Comparison of ENCODE assay signal across 13 cellular contexts in the genomic region with DNA sequence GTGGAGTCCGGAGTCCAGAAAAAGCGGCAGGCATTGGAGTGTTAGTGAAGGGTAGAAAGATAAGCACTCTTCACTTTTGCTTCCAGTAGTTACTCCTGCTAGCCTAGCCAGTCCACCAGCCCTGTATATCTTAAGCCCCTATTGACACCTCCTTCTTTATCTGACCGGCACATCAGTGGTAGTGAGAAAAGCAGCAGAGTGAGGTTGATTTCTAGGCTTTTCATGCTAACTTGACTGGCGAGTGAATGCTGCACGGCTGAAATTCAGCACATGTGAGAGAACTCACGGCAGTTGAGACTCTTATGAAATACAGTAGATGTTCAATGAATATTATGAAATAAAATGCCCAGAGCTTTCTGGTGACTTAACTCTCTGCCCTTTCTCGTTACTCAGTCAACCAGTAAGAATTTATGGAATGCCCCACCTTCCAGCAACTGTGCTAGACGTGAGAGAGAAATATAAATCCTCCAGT.
DNase-seq lines count a peak whose midpoint lies in the region; ATAC-seq and TF ChIP-seq lines count a peak whose summit lies in the region.
"Had no signal": no experiment of that assay in that cellular context is flagged by ENCODE, and none has a peak within 500 bp of the region (broad histone marks: within the 10 kb centered on the region; RNA-seq: fewer than 3 reads in every experiment).

No MANE protein-coding gene starts in this region.

- DNase-seq in EH (ENCODE audit: low read depth), result peak; percentile 72
- peak; percentile 92 for DNase-seq in NCI-H226
- peak; percentile 6 to 40 for DNase-seq in erythroblast (lab: John Stamatoyannopoulos, UW)
- DNase-seq in omental fat pad (ENCODE audit: low spot score), result no peak
- DNase-seq in spleen, result no peak
- DNase-seq in DMS153 treated with DMSO at 0.1 percent for 48 hours (lab: John Stamatoyannopoulos, UW; ENCODE audit: unreplicated experiment), result no peak
- DNase-seq in DMS 273 (lab: John Stamatoyannopoulos, UW; ENCODE audit: unreplicated experiment), result no peak
- no peak for DNase-seq in amygdala (lab: John Stamatoyannopoulos, UW)
- DNase-seq: activated naive CD4-positive, alpha-beta T cell treated with anti-CD3 and anti-CD28 coated beads, Interleukin-2, amount 10 ng/mL, durations not matched to agents 7 days and 5 days; DMS153; NCI-H187 had no signal

- H3K27me3 ChIP-seq in spleen (replicated peaks in 1 of 7), result no peaks in the 10 kb centered on the region

- H3K4me1 ChIP-seq in spleen, result peaks cover 0 to 15% (median 0%) of the 10 kb centered on the region in 6 donors

- peak; percentile 78 for ATAC-seq in omental fat pad (ENCODE audit: low FRiP score)
- ATAC-seq: stimulated activated memory B cell treated with anti-CD40 and anti-IgM and Interleukin-4, amounts not matched to agents 10 μg/mL and 1 μg/mL and 100 μg/mL, for 72 hours had no signal

- TF ChIP-seq CTCF in omental fat pad (IDR thresholded peaks at IDR 0.05) (no peak), spleen (IDR thresholded peaks at IDR 0.05 in 8 of 11, conservative IDR thresholded peaks at IDR 0.05 in 3 of 11) (no peak)

- WGBS in spleen, 5 donors, result 80 to 93% (median 82%) methylated on average over 8 of the region's 8 CpGs

- no peaks in the 10 kb centered on the region for H3K36me3 ChIP-seq in spleen

- H3K4me3 ChIP-seq in spleen, result no peak overlapping the region
- H3K4me3 ChIP-seq: lung had no signal

- no peaks in the 10 kb centered on the region for H3K9me3 ChIP-seq in spleen

- intact Hi-C loops in spleen (cut with DNase I; ENCODE audit: low total_unique reads), result no loop called here

- TF ChIP-seq POLR2A in erythroblast (IDR thresholded peaks at IDR 0.05; ENCODE audit: low read length) (no peak), spleen (IDR thresholded peaks at IDR 0.05) (no peak)

- no peak overlapping the region for H3K27ac ChIP-seq in spleen

Comparison
In these comparisons a context has a peak if more than half of its experiments do, and no peak if none do; other contexts are left out.
1. DNase-seq: peak in EH (single experiment), NCI-H226 (single experiment) and erythroblast (2 of 2); none in omental fat pad (single experiment), spleen (single experiment), DMS153 treated with DMSO at 0.1 percent for 48 hours (single experiment), DMS 273 (single experiment) and amygdala (0 of 56).